8 cellular contexts compared by ENCODE assay signal in the genomic region with DNA sequence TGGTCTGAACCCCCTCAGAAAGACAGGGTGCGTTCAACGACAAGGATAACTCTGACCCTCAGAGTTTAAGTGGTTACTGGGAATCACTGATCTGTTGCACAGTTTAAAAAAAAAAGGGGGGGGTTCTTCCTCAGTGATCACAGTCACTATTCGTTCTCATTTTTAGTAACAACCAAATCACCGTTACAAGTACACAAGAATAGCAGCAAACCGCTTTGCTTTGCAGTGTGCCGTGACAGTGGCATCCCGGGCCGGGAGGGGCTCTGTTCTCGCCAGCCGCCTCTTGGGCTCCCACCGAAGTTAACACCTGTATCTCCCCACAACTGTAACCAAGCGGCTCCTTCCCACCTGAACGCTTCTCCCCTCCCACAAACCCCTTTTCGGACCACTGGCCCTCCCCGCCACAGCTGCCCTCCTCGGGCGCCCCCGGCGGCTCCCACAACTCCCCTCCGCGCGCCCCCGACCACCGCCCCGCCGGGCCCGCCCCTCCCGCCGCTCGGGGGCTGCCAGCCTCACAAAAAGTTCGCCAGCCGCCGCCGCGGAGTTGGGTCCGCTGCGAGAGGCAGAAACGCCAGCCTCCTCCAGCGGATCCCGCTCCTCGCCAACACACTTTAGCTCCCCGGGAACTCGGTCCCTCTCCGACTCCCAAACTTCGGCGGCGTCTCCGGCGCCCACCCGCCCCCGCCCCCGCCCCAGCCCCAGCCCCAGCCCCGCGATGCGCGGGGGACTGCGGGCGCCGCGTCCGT. TPM values are rescaled to one million over a fixed set of nuclear protein-coding genes. Genes with fewer than 3 reads are reported as not detected.
A peak's percentile ranks its signal among the peaks of the same experiment; 100 is the strongest.
DNase-seq lines count a peak whose midpoint lies in the region; ATAC-seq lines count a peak whose summit lies in the region.

No MANE protein-coding gene starts in this region.

- ATAC-seq in HG02642 (IDR thresholded peaks at IDR 0.05; ENCODE audit: poor library complexity, unreplicated experiment) (peak; percentile 43), esophagus mucosa (no peak)

- peaks cover 11% of the 10 kb centered on the region for H3K27me3 ChIP-seq in NT2/D1 (ENCODE audit: insufficient read depth, insufficient read length)

- intact Hi-C loops in head of caudate nucleus (cut with DNase I), result loop anchor here (2.0 to 10.0 kb wide), 5 partner anchors 38 to 415 kb away; no protein-coding TSS in a partner anchor
- intact Hi-C loops in posterior cingulate gyrus (cut with DNase I), result loop anchor here (5.0 kb wide), 3 partner anchors 38 to 418 kb away; no protein-coding TSS in a partner anchor

- H3K4me3 ChIP-seq in NT2/D1 (ENCODE audit: insufficient read length, low read depth), result peak overlapping the region; percentile 50

- H3K9me3 ChIP-seq in NT2/D1 (ENCODE audit: insufficient read depth, low read length), result no peaks in the 10 kb centered on the region

- DNase-seq in NCI-H1417 (lab: John Stamatoyannopoulos, UW) (peak; percentile 51 to 64 (median 59)), NCI-H1417 treated with DMSO at 0.1 percent for 48 hours (lab: John Stamatoyannopoulos, UW) (no peak), NT2/D1 (ENCODE audit: low read depth, low spot score) (no peak), head of caudate nucleus (peak in 40 of 42 donors; percentile 13 to 68 (median 44)), posterior cingulate gyrus (peak in 8 of 10 donors; percentile 16 to 89 (median 30))
- peak; percentile 33 for DNase-seq in activated effector memory CD4-positive, alpha-beta T cell treated with Interleukin-2 at 50 U/mL for 16 hours

- no peaks in the 10 kb centered on the region for H3K36me3 ChIP-seq in NT2/D1 (ENCODE audit: insufficient read depth, insufficient read length, low read length)

- H3K4me1 ChIP-seq in NT2/D1 (ENCODE audit: insufficient read depth, insufficient read length), result peaks cover 3% of the 10 kb centered on the region

- peak overlapping the region; percentile 56 for H3K9ac ChIP-seq in NT2/D1 (ENCODE audit: insufficient read length, low read depth)

RNA-seq across cellular contexts. Expression of a gene that starts 1.2 kb away (rescaled TPM):
- total RNA-seq in esophagus mucosa, result 26.7 TPM

Comparison
In these comparisons a context has a peak if more than half of its experiments do, and no peak if none do; other contexts are left out.
1. DNase-seq: peak in NCI-H1417 (3 of 3), activated effector memory CD4-positive, alpha-beta T cell treated with Interleukin-2 at 50 U/mL for 16 hours (single experiment), head of caudate nucleus (40 of 42) and posterior cingulate gyrus (8 of 10); none in NCI-H1417 treated with DMSO at 0.1 percent for 48 hours (single experiment) and NT2/D1 (single experiment).